In genomic region chr7:37211097-37211496, GRCh38 we compare ENCODE assay signal across 12 cellular contexts.
DNase-seq lines count a peak whose midpoint lies in the region; ATAC-seq, FAIRE-seq and TF ChIP-seq lines count a peak whose summit lies in the region.
"Had no signal": no experiment of that assay in that cellular context is flagged by ENCODE, and none has a peak within 500 bp of the region (broad histone marks: within the 10 kb centered on the region; RNA-seq: fewer than 3 reads in every experiment).

No MANE protein-coding gene starts in this region.

- ATAC-seq in GM18909 (IDR thresholded peaks at IDR 0.05; ENCODE audit: poor library complexity, unreplicated experiment) (no peak), HG02759 (IDR thresholded peaks at IDR 0.05; ENCODE audit: unreplicated experiment) (no peak)
- ATAC-seq: foreskin keratinocyte, natural killer cell had no signal

- H3K9me3 ChIP-seq in hepatocyte (ENCODE audit: low read depth) = no peaks in the 10 kb centered on the region
- H3K9me3 ChIP-seq in skeletal muscle satellite cell (replicated peaks; ENCODE audit: low read length) = no peaks in the 10 kb centered on the region

- WGBS in hepatocyte (ENCODE audit: low lambda C conversion rate, missing lambda C conversion rate) = 50% methylated on average over 13 of the region's 13 CpGs

- no peak for TF ChIP-seq POLR2A in H54 (IDR thresholded peaks at IDR 0.05; ENCODE audit: low read depth, low read length)

- H3K4me2 ChIP-seq in hepatocyte (peak overlapping the region; percentile 7), skeletal muscle satellite cell (ENCODE audit: low read length) (peak overlapping the region; percentile 31)

- H3K27me3 ChIP-seq in bronchial epithelial cell (ENCODE audit: control insufficient read depth, insufficient read depth, low read length) (no peaks in the 10 kb centered on the region), hepatocyte (no peaks in the 10 kb centered on the region), skeletal muscle satellite cell (ENCODE audit: control insufficient read depth, insufficient read depth, low read length) (no peaks in the 10 kb centered on the region)
- H3K27me3 ChIP-seq: foreskin keratinocyte had no signal

- no peak overlapping the region for H3K9ac ChIP-seq in skeletal muscle satellite cell (ENCODE audit: low read depth, low read length)

- H3K4me3 ChIP-seq in bronchial epithelial cell (ENCODE audit: low read depth, low read length) (no peak overlapping the region), hepatocyte (no peak overlapping the region), skeletal muscle satellite cell (ENCODE audit: low read length) (no peak overlapping the region)

- H3K4me1 ChIP-seq in hepatocyte (ENCODE audit: insufficient read depth) = peaks cover 30% of the 10 kb centered on the region
- H3K4me1 ChIP-seq in skeletal muscle satellite cell (ENCODE audit: control insufficient read depth, insufficient read depth, low read length) = no peaks in the 10 kb centered on the region
- H3K4me1 ChIP-seq: foreskin keratinocyte had no signal

- H4K20me1 ChIP-seq in hepatocyte (ENCODE audit: insufficient read depth, poor library complexity, severe bottlenecking) = no peaks in the 10 kb centered on the region

- TF ChIP-seq CTCF in bronchial epithelial cell (IDR thresholded peaks at IDR 0.05; ENCODE audit: insufficient read depth, low read length, severe bottlenecking) = no peak
- no peak for TF ChIP-seq CTCF in hepatocyte (IDR thresholded peaks at IDR 0.05; ENCODE audit: poor library complexity)

- DNase-seq in GM04503 (ENCODE audit: low read depth) (peak; percentile 14), bronchial epithelial cell (ENCODE audit: low read depth) (peak; percentile 66), hepatocyte (ENCODE audit: low spot score) (peak; percentile 75), NCI-H524 treated with DMSO at 0.1 percent for 48 hours (lab: John Stamatoyannopoulos, UW) (no peak), H54 (ENCODE audit: insufficient read length, low spot score) (no peak)
- DNase-seq: activated effector memory CD4-positive, alpha-beta T cell treated with anti-CD3 and anti-CD28 coated beads, Interleukin-2, amount 50 U/mL, for 16 hours; foreskin keratinocyte; natural killer cell had no signal

- no peak overlapping the region for H2AFZ ChIP-seq in hepatocyte

- FAIRE-seq in bronchial epithelial cell (lab: Jason Lieb, UNC) (no peak), H54 (lab: Jason Lieb, UNC) (no peak)
- FAIRE-seq: TTC549 had no signal

- peak overlapping the region; percentile 73 for H3K27ac ChIP-seq in hepatocyte
- H3K27ac ChIP-seq: foreskin keratinocyte had no signal

- no peaks in the 10 kb centered on the region for H3K79me2 ChIP-seq in hepatocyte

- H3K36me3 ChIP-seq in bronchial epithelial cell (ENCODE audit: control insufficient read depth, insufficient read depth, low read length) (no peaks in the 10 kb centered on the region), hepatocyte (replicated peaks; ENCODE audit: insufficient read depth, low read depth) (no peaks in the 10 kb centered on the region), skeletal muscle satellite cell (ENCODE audit: insufficient read depth, low read length) (no peaks in the 10 kb centered on the region)

- no peaks in the 10 kb centered on the region for H3K9me2 ChIP-seq in hepatocyte (replicated peaks; ENCODE audit: insufficient read depth)

Comparison
In these comparisons a context has a peak if more than half of its experiments do, and no peak if none do; other contexts are left out.
1. DNase-seq: peak in GM04503 (single experiment), bronchial epithelial cell (single experiment) and hepatocyte (single experiment); none in NCI-H524 treated with DMSO at 0.1 percent for 48 hours (single experiment) and H54 (single experiment).